Comparison of ENCODE assay signal across 12 cellular contexts in genomic region chr11:46116007-46116711, GRCh38. TPM values are rescaled to one million over a fixed set of nuclear protein-coding genes. Genes with fewer than 3 reads are reported as not detected.
A peak's percentile ranks its signal among the peaks of the same experiment; 100 is the strongest.
DNase-seq lines count a peak whose midpoint lies in the region; ATAC-seq, FAIRE-seq and TF ChIP-seq lines count a peak whose summit lies in the region.
"Had no signal": no experiment of that assay in that cellular context is flagged by ENCODE, and none has a peak within 500 bp of the region (broad histone marks: within the 10 kb centered on the region; RNA-seq: fewer than 3 reads in every experiment).

No MANE protein-coding gene starts in this region.

- peak overlapping the region in 2 of 11 experiments; percentile 11 to 21; a peak in 1 of 22 replicates for H3K27ac ChIP-seq in BLaER1 treated with 17β-estradiol and CSF1 and Interleukin-3, amounts not matched to agents 10 nM and 100 nM
- peak overlapping the region in 28 of 59 donors; percentile 0 to 61 (median 26) for H3K27ac ChIP-seq in dorsolateral prefrontal cortex
- H3K27ac ChIP-seq: right lobe of liver had no signal

- H3K9me3 ChIP-seq in BLaER1 treated with 17β-estradiol and CSF1 and Interleukin-3, amounts not matched to agents 10 nM and 100 nM (replicated peaks in 1 of 11) = no peaks in the 10 kb centered on the region
- H3K9me3 ChIP-seq: heart right ventricle, right lobe of liver had no signal

- H3K4me2 ChIP-seq in BLaER1 treated with 17β-estradiol and CSF1 and Interleukin-3, amounts not matched to agents 10 nM and 100 nM = peak overlapping the region; percentile 30 to 93 (median 80); a peak in 20 of 22 replicates

- peak; percentile 70 for FAIRE-seq in GM19239 (lab: Jason Lieb, UNC)
- FAIRE-seq: D721Med had no signal

- no peaks in the 10 kb centered on the region for H3K27me3 ChIP-seq in BLaER1 treated with 17β-estradiol and CSF1 and Interleukin-3, amounts not matched to agents 10 nM and 100 nM
- H3K27me3 ChIP-seq in dorsolateral prefrontal cortex = no peaks in the 10 kb centered on the region
- H3K27me3 ChIP-seq: heart right ventricle, right lobe of liver had no signal

- H3K36me3 ChIP-seq in BLaER1 treated with 17β-estradiol and CSF1 and Interleukin-3, amounts not matched to agents 10 nM and 100 nM = peaks cover 0 to 8% (median 0%) of the 10 kb centered on the region in 11 experiments; a peak in 2 of 22 replicates
- H3K36me3 ChIP-seq: heart right ventricle, right lobe of liver had no signal

- H3K27ac Mint-ChIP-seq in activated T-helper 2 cell treated with anti-CD3 and anti-CD28 coated beads, Interferon-gamma antibody, Interleukin-2, Interleukin-4, amounts not matched to agents 10 μg/mL and 5 μg/mL and 100 μg/mL, durations not matched to agents 14 hours and 24 hours and 36 hours = peak overlapping the region; percentile 72
- H3K27ac Mint-ChIP-seq in natural killer cell treated with Interleukin-12 subunit alpha and Interleukin-12 subunit beta and Interleukin-15 and Interleukin-18, amount 100 ng/mL, for 72 hours = peak overlapping the region; percentile 77 to 96

- peaks cover 24 to 71% (median 51%) of the 10 kb centered on the region in 10 experiments for H3K4me1 ChIP-seq in BLaER1 treated with 17β-estradiol and CSF1 and Interleukin-3, amounts not matched to agents 10 nM and 100 nM

- H4K20me1 ChIP-seq in BLaER1 treated with 17β-estradiol and CSF1 and Interleukin-3, amounts not matched to agents 10 nM and 100 nM = peaks cover 0 to 74% (median 16%) of the 10 kb centered on the region in 11 experiments; a peak in 15 of 22 replicates

- no peak for TF ChIP-seq CTCF in dorsolateral prefrontal cortex (IDR thresholded peaks at IDR 0.05 in 54 of 56, conservative IDR thresholded peaks at IDR 0.05 in 2 of 56; ENCODE audit: low read depth in 1 of 56, partially characterized antibody in 56 of 56)

- DNase-seq in GM19239 (ENCODE audit: insufficient read length, low spot score) = no peak
- DNase-seq in activated T-helper 2 cell treated with anti-CD3 and anti-CD28 coated beads, Interferon-gamma antibody, Interleukin-2, Interleukin-4, amounts not matched to agents 10 μg/mL and 5 μg/mL and 100 μg/mL, durations not matched to agents 14 hours and 24 hours and 36 hours (ENCODE audit: low spot score) = no peak
- no peak for DNase-seq in natural killer cell treated with Interleukin-12 subunit alpha and Interleukin-12 subunit beta and Interleukin-15 and Interleukin-18, amount 100 ng/mL, for 72 hours (ENCODE audit: low spot score)
- no peak for DNase-seq in NCI-H510A treated with DMSO at 0.1 percent for 48 hours (lab: John Stamatoyannopoulos, UW)
- no peak for DNase-seq in AML-193 (lab: John Stamatoyannopoulos, UW)
- DNase-seq in dorsolateral prefrontal cortex = no peak
- DNase-seq: heart right ventricle, Kasumi-1, right lobe of liver had no signal

- H3K4me3 Mint-ChIP-seq in activated T-helper 2 cell treated with anti-CD3 and anti-CD28 coated beads, Interferon-gamma antibody, Interleukin-2, Interleukin-4, amounts not matched to agents 10 μg/mL and 5 μg/mL and 100 μg/mL, durations not matched to agents 14 hours and 24 hours and 36 hours (ENCODE audit: low read depth) = peak overlapping the region; percentile 38
- peak overlapping the region; percentile 57 for H3K4me3 Mint-ChIP-seq in natural killer cell treated with Interleukin-12 subunit alpha and Interleukin-12 subunit beta and Interleukin-15 and Interleukin-18, amount 100 ng/mL, for 72 hours

- H3K9me3 Mint-ChIP-seq in activated T-helper 2 cell treated with anti-CD3 and anti-CD28 coated beads, Interferon-gamma antibody, Interleukin-2, Interleukin-4, amounts not matched to agents 10 μg/mL and 5 μg/mL and 100 μg/mL, durations not matched to agents 14 hours and 24 hours and 36 hours = no peaks in the 10 kb centered on the region
- H3K9me3 Mint-ChIP-seq in natural killer cell treated with Interleukin-12 subunit alpha and Interleukin-12 subunit beta and Interleukin-15 and Interleukin-18, amount 100 ng/mL, for 72 hours = no peaks in the 10 kb centered on the region

- no peaks in the 10 kb centered on the region for H3K27me3 Mint-ChIP-seq in activated T-helper 2 cell treated with anti-CD3 and anti-CD28 coated beads, Interferon-gamma antibody, Interleukin-2, Interleukin-4, amounts not matched to agents 10 μg/mL and 5 μg/mL and 100 μg/mL, durations not matched to agents 14 hours and 24 hours and 36 hours (ENCODE audit: low read depth)
- no peaks in the 10 kb centered on the region for H3K27me3 Mint-ChIP-seq in natural killer cell treated with Interleukin-12 subunit alpha and Interleukin-12 subunit beta and Interleukin-15 and Interleukin-18, amount 100 ng/mL, for 72 hours

- peaks cover 6% of the 10 kb centered on the region for H3K36me3 Mint-ChIP-seq in activated T-helper 2 cell treated with anti-CD3 and anti-CD28 coated beads, Interferon-gamma antibody, Interleukin-2, Interleukin-4, amounts not matched to agents 10 μg/mL and 5 μg/mL and 100 μg/mL, durations not matched to agents 14 hours and 24 hours and 36 hours (ENCODE audit: low read depth)
- H3K36me3 Mint-ChIP-seq in natural killer cell treated with Interleukin-12 subunit alpha and Interleukin-12 subunit beta and Interleukin-15 and Interleukin-18, amount 100 ng/mL, for 72 hours = peaks cover 6% of the 10 kb centered on the region

- no peak for ATAC-seq in natural killer cell treated with Interleukin-12 subunit alpha and Interleukin-12 subunit beta and Interleukin-15 and Interleukin-18, amount 100 ng/mL, for 72 hours
- no peak for ATAC-seq in HG03460 (IDR thresholded peaks at IDR 0.05; ENCODE audit: unreplicated experiment)
- ATAC-seq: heart right ventricle, right lobe of liver had no signal

- peaks cover 56% of the 10 kb centered on the region for H3K4me1 Mint-ChIP-seq in activated T-helper 2 cell treated with anti-CD3 and anti-CD28 coated beads, Interferon-gamma antibody, Interleukin-2, Interleukin-4, amounts not matched to agents 10 μg/mL and 5 μg/mL and 100 μg/mL, durations not matched to agents 14 hours and 24 hours and 36 hours (ENCODE audit: low read depth)
- peaks cover 36 to 60% of the 10 kb centered on the region in 2 donors for H3K4me1 Mint-ChIP-seq in natural killer cell treated with Interleukin-12 subunit alpha and Interleukin-12 subunit beta and Interleukin-15 and Interleukin-18, amount 100 ng/mL, for 72 hours (ENCODE audit: low read depth in 2 of 2)

- 0 out of 20 replicates have a peak overlapping the region, but pooled peaks of 1 of the 10 experiments have one; percentile 85 for H3K4me3 ChIP-seq in BLaER1 treated with 17β-estradiol and CSF1 and Interleukin-3, amounts not matched to agents 10 nM and 100 nM
- H3K4me3 ChIP-seq in dorsolateral prefrontal cortex = peak overlapping the region in 7 of 59 donors; percentile 0 to 22 (median 13)
- H3K4me3 ChIP-seq: heart right ventricle, right lobe of liver had no signal

- H3K9ac ChIP-seq in BLaER1 treated with 17β-estradiol and CSF1 and Interleukin-3, amounts not matched to agents 10 nM and 100 nM = peak overlapping the region in 5 of 11 experiments; percentile 2 to 62 (median 21); a peak in 9 of 22 replicates

- intact Hi-C loops in activated T-helper 2 cell treated with anti-CD3 and anti-CD28 coated beads, Interferon-gamma antibody, Interleukin-2, Interleukin-4, amounts not matched to agents 10 μg/mL and 5 μg/mL and 100 μg/mL, durations not matched to agents 14 hours and 24 hours and 36 hours (cut with micrococcal nuclease) = loop anchor here (5.0 to 10.0 kb wide), 3 partner anchors 39 to 271 kb away; partner anchors contain the start of gene CRY2
- intact Hi-C loops in dorsolateral prefrontal cortex (cut with DNase I) = no loop called here

RNA-seq across cellular contexts. Expression of gene PHF21A, which starts 5.1 kb away (rescaled TPM):
- 35.7 and 38.3 TPM in 2 replicates for total RNA-seq in activated T-helper 2 cell treated with anti-CD3 and anti-CD28 coated beads, Interferon-gamma antibody, Interleukin-2, Interleukin-4, amounts not matched to agents 10 μg/mL and 5 μg/mL and 100 μg/mL, durations not matched to agents 14 hours and 24 hours and 36 hours
- total RNA-seq in natural killer cell treated with Interleukin-12 subunit alpha and Interleukin-12 subunit beta and Interleukin-15 and Interleukin-18, amount 100 ng/mL, for 72 hours = 10 to 100 TPM; 50.3 to 64.3 TPM
- total RNA-seq in dorsolateral prefrontal cortex = 100 to 1,000 TPM in 106 of 120 experiments, 10 to 100 TPM in 14; 77.4 to 236 (median 117) TPM
